19 cellular contexts compared by ENCODE assay signal in the genomic region with DNA sequence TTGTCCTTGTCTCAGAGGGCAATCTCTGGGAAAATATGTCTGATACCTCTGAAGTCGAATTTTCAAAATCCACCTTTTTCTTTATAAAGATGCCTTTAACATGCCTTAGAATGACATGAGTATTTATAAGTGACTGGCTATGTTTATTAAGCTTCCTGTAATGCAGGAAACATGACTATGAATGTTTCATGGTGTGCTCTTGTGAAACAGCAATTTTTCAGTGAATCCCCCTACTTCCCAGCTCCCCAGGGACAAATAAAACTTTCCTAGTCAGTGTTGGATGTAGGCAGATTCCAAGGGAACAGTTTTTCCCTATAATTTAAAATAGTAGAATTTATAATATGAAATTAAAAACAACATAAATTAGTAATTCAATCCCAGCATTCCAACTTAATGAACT.
A peak's percentile ranks its signal among the peaks of the same experiment; 100 is the strongest.
DNase-seq lines count a peak whose midpoint lies in the region; TF ChIP-seq lines count a peak whose summit lies in the region.
"Had no signal": no experiment of that assay in that cellular context is flagged by ENCODE, and none has a peak within 500 bp of the region (broad histone marks: within the 10 kb centered on the region; RNA-seq: fewer than 3 reads in every experiment).

No MANE protein-coding gene starts in this region.

- WGBS in adrenal gland, 4 donors, result 44 to 63% (median 55%) methylated on average over 1 of the region's 1 CpG

- POLR2A ChIA-PET in AG04449 (lab: Yijun Ruan, JAX), result no interaction called here

- no peak overlapping the region for H3K4me3 Mint-ChIP-seq in HFFc6
- H3K4me3 Mint-ChIP-seq: immature natural killer cell had no signal

- H3K27me3 ChIP-seq in adrenal gland, result no peaks in the 10 kb centered on the region

- peak overlapping the region; percentile 68 for H3K27ac Mint-ChIP-seq in HFFc6
- H3K27ac Mint-ChIP-seq: immature natural killer cell had no signal

- H3K9me3 ChIP-seq in adrenal gland (replicated peaks in 1 of 3), result no peaks in the 10 kb centered on the region

- no peaks in the 10 kb centered on the region for H3K4me1 ChIP-seq in adrenal gland (replicated peaks in 1 of 2)

- H3K4me1 Mint-ChIP-seq in HFFc6 (ENCODE audit: low read depth), result peaks cover 29% of the 10 kb centered on the region

- DNase-seq in AG04449 (ENCODE audit: low read depth, low spot score), result peak; percentile 64
- DNase-seq in HFFc6, result peak; percentile 22
- peak; percentile 55 for DNase-seq in dermis blood vessel endothelial cell
- DNase-seq in kidney tubule cell (ENCODE audit: low spot score), result peak; percentile 62
- no peak for DNase-seq in adrenal gland
- DNase-seq in RPMI8226, result no peak
- no peak for DNase-seq in KBM-7
- DNase-seq in superior temporal gyrus (ENCODE audit: extremely low spot score), result no peak
- DNase-seq: activated naive CD4-positive, alpha-beta T cell treated with anti-CD3 and anti-CD28 coated beads, Interleukin-2, amount 50 U/mL, for 16 hours; activated T-cell treated with anti-CD3 and anti-CD28 coated beads, Interleukin-2, amount 50 U/mL, for 48 hours; cerebellar nuclear complex; effector CD8-positive, alpha-beta T cell; immature natural killer cell; Karpas-422; NCI-H1092 treated with DMSO at 0.1 percent for 48 hours; NCI-H2081; stimulated activated CD4-positive, alpha-beta T cell treated with anti-CD3 and anti-CD28 coated beads, Interleukin-4, amount 100 ng/mL, for 4 hours; T-helper 9 cell had no signal

- no peak overlapping the region for H3K27ac ChIP-seq in adrenal gland

- H3K4me3 ChIP-seq in AG04449 (ENCODE audit: low read depth, low read length) (no peak overlapping the region), adrenal gland (no peak overlapping the region)
- H3K4me3 ChIP-seq: GM12878 had no signal

- no peaks in the 10 kb centered on the region for H3K27me3 Mint-ChIP-seq in HFFc6 (ENCODE audit: insufficient read depth)

- CTCF ChIA-PET in AG04449 (lab: Yijun Ruan, JAX), result no interaction called here

- H3K36me3 ChIP-seq in adrenal gland (replicated peaks in 1 of 2), result no peaks in the 10 kb centered on the region

- no peaks in the 10 kb centered on the region for H3K36me3 Mint-ChIP-seq in HFFc6 (ENCODE audit: low read depth)
- H3K36me3 Mint-ChIP-seq: immature natural killer cell had no signal

- no peaks in the 10 kb centered on the region for H3K9me3 Mint-ChIP-seq in HFFc6
- H3K9me3 Mint-ChIP-seq: immature natural killer cell had no signal

- TF ChIP-seq POLR2A in adrenal gland (IDR thresholded peaks at IDR 0.05), result no peak

- in situ Hi-C loops in KBM-7 (cut with MboI; ENCODE audit: low pct_unique_long_range_greater_than_20kb, low sequenced_read_pairs), result no loop called here

- intact Hi-C loops in adrenal gland (cut with DNase I), result no loop called here

- TF ChIP-seq CTCF in AG04449 (IDR thresholded peaks at IDR 0.05; ENCODE audit: insufficient read depth, low read length, missing control alignments) (no peak), HFFc6 (IDR thresholded peaks at IDR 0.05) (no peak), adrenal gland (IDR thresholded peaks at IDR 0.05) (no peak)

Comparison
In these comparisons a context has a peak if more than half of its experiments do, and no peak if none do; other contexts are left out.
1. DNase-seq: peak in AG04449 (single experiment), HFFc6 (single experiment), dermis blood vessel endothelial cell (single experiment) and kidney tubule cell (single experiment); none in adrenal gland (0 of 7), RPMI8226 (single experiment), KBM-7 (single experiment) and superior temporal gyrus (single experiment).